2 cellular contexts compared by ENCODE assay signal in the genomic region with DNA sequence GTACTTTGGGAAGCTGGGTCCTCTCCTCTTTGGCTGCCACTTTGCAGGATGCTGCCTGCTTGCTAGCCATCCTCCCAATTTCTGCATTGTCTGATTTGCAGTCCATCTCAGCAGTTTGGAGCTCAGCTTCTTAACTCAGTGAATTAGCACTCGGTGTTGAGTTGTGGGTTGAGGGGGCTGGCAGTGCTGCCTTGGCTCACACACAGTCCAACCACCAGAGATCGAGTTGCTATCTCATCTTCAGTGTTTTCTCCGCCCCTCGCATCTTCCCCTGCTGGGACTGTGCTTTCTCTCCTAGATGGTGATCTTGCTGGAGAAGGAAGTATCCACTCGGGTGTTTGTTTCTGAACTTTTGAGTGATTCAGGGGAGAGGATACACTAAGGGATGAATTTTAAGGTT.
TF ChIP-seq lines count a peak whose summit lies in the region.

No MANE protein-coding gene starts in this region.

TF ChIP-seq in IMR-90, 13 proteins besides CTCF, POLR2A, EP300 and RAD21:
- no peak for TF ChIP-seq MXI1 (IDR thresholded peaks at IDR 0.05; ENCODE audit: borderline replicate concordance, low read depth, low read length)
- no peak for TF ChIP-seq RFX5 (IDR thresholded peaks at IDR 0.05; ENCODE audit: low read depth, low read length)
- no peak for TF ChIP-seq MAFK (IDR thresholded peaks at IDR 0.05; ENCODE audit: low read depth, low read length)
- TF ChIP-seq BHLHE40 (IDR thresholded peaks at IDR 0.05; ENCODE audit: low read depth, low read length), result no peak
- no peak for TF ChIP-seq SMC3 (IDR thresholded peaks at IDR 0.05; ENCODE audit: low read depth, low read length)
TF ChIP-seq in IMR-90: peak in this region for 0.

TF ChIP-seq in WTC11, 78 proteins besides CTCF, POLR2A, EP300 and RAD21:
- no peak for TF ChIP-seq ZNF263 (CRISPR knock-in tag; IDR thresholded peaks at IDR 0.05; ENCODE audit: low read depth)
- TF ChIP-seq ZMAT4 (CRISPR knock-in tag; IDR thresholded peaks at IDR 0.05), result no peak
- no peak for TF ChIP-seq ZNF317 (CRISPR knock-in tag; IDR thresholded peaks at IDR 0.05; ENCODE audit: borderline replicate concordance, low read depth)
- no peak for TF ChIP-seq ZNF138 (CRISPR knock-in tag; conservative IDR thresholded peaks at IDR 0.05)
- TF ChIP-seq CBFB (CRISPR knock-in tag; IDR thresholded peaks at IDR 0.05; ENCODE audit: low read depth), result no peak
- TF ChIP-seq, protein P1, sequence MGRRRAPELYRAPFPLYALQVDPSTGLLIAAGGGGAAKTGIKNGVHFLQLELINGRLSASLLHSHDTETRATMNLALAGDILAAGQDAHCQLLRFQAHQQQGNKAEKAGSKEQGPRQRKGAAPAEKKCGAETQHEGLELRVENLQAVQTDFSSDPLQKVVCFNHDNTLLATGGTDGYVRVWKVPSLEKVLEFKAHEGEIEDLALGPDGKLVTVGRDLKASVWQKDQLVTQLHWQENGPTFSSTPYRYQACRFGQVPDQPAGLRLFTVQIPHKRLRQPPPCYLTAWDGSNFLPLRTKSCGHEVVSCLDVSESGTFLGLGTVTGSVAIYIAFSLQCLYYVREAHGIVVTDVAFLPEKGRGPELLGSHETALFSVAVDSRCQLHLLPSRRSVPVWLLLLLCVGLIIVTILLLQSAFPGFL (CRISPR knock-in tag; IDR thresholded peaks at IDR 0.05; ENCODE audit: borderline replicate concordance), result no peak
- TF ChIP-seq JUN (CRISPR knock-in tag; IDR thresholded peaks at IDR 0.05), result no peak
- no peak for TF ChIP-seq GRHL2 (CRISPR knock-in tag; IDR thresholded peaks at IDR 0.05; ENCODE audit: insufficient replicate concordance, severe bottlenecking)
- TF ChIP-seq RELA (CRISPR knock-in tag; IDR thresholded peaks at IDR 0.05; ENCODE audit: borderline replicate concordance), result no peak
- no peak for TF ChIP-seq ZNF281 (CRISPR knock-in tag; IDR thresholded peaks at IDR 0.05)
- TF ChIP-seq SMAD4 (CRISPR knock-in tag; IDR thresholded peaks at IDR 0.05), result no peak
- TF ChIP-seq IRF1 (CRISPR knock-in tag; IDR thresholded peaks at IDR 0.05), result no peak
- TF ChIP-seq, protein P2, sequence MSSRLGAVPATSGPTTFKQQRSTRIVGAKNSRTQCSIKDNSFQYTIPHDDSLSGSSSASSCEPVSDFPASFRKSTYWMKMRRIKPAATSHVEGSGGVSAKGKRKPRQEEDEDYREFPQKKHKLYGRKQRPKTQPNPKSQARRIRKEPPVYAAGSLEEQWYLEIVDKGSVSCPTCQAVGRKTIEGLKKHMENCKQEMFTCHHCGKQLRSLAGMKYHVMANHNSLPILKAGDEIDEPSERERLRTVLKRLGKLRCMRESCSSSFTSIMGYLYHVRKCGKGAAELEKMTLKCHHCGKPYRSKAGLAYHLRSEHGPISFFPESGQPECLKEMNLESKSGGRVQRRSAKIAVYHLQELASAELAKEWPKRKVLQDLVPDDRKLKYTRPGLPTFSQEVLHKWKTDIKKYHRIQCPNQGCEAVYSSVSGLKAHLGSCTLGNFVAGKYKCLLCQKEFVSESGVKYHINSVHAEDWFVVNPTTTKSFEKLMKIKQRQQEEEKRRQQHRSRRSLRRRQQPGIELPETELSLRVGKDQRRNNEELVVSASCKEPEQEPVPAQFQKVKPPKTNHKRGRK (CRISPR knock-in tag; IDR thresholded peaks at IDR 0.05; ENCODE audit: borderline replicate concordance), result no peak
